2 cellular contexts compared by ENCODE assay signal in genomic region chr3:124883191-124883747, GRCh38.
A peak's percentile ranks its signal among the peaks of the same experiment; 100 is the strongest.
TF ChIP-seq lines count a peak whose summit lies in the region.

No MANE protein-coding gene starts in this region.

TF ChIP-seq in A549, 52 proteins besides CTCF, POLR2A, EP300 and RAD21:
- TF ChIP-seq BHLHE40 (IDR thresholded peaks at IDR 0.05; ENCODE audit: low read depth, low read length) = no peak
- TF ChIP-seq SREBF2 (IDR thresholded peaks at IDR 0.05) = no peak
- TF ChIP-seq EHMT2 (IDR thresholded peaks at IDR 0.05; ENCODE audit: low read depth) = no peak
- no peak for TF ChIP-seq HDAC2 (IDR thresholded peaks at IDR 0.05)
- TF ChIP-seq, protein P1, sequence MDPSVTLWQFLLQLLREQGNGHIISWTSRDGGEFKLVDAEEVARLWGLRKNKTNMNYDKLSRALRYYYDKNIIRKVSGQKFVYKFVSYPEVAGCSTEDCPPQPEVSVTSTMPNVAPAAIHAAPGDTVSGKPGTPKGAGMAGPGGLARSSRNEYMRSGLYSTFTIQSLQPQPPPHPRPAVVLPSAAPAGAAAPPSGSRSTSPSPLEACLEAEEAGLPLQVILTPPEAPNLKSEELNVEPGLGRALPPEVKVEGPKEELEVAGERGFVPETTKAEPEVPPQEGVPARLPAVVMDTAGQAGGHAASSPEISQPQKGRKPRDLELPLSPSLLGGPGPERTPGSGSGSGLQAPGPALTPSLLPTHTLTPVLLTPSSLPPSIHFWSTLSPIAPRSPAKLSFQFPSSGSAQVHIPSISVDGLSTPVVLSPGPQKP (IDR thresholded peaks at IDR 0.05; ENCODE audit: low read depth, low read length) = no peak
- TF ChIP-seq SMC3 (IDR thresholded peaks at IDR 0.05) = no peak

TF ChIP-seq in H1, 55 proteins besides CTCF, POLR2A, EP300 and RAD21:
- TF ChIP-seq TEAD4 (IDR thresholded peaks at IDR 0.05; ENCODE audit: low read depth, low read length) = peak; percentile 69
- TF ChIP-seq ASH2L (IDR thresholded peaks at IDR 0.05; ENCODE audit: low read length) = no peak
- no peak for TF ChIP-seq POLR2AphosphoS5 (IDR thresholded peaks at IDR 0.05; ENCODE audit: low read depth, low read length)
- TF ChIP-seq CBX5 (IDR thresholded peaks at IDR 0.05; ENCODE audit: low read depth, low read length) = no peak
- TF ChIP-seq NANOG (IDR thresholded peaks at IDR 0.05; ENCODE audit: insufficient read depth, low read depth, low read length, poor library complexity, severe bottlenecking) = no peak
- TF ChIP-seq SRF (IDR thresholded peaks at IDR 0.05; ENCODE audit: low read depth, low read length) = no peak
- TF ChIP-seq CHD7 (IDR thresholded peaks at IDR 0.05; ENCODE audit: insufficient replicate concordance, low read length) = no peak
TF ChIP-seq in H1: peak in this region for 1.
